37 cellular contexts compared by ENCODE assay signal in genomic region chr19:56701895-56702294, GRCh38. TPM values are rescaled to one million over a fixed set of nuclear protein-coding genes. Genes with fewer than 3 reads are reported as not detected.
"Had no signal": no experiment of that assay in that cellular context is flagged by ENCODE, and none has a peak within 500 bp of the region (broad histone marks: within the 10 kb centered on the region; RNA-seq: fewer than 3 reads in every experiment).

No MANE protein-coding gene starts in this region.

- DNase-seq: activated effector memory CD4-positive, alpha-beta T cell treated with anti-CD3 and anti-CD28 coated beads, Interleukin-2, amount 50 U/mL, for 16 hours; activated effector memory CD4-positive, alpha-beta T cell treated with Interleukin-2 at 50 U/mL for 16 hours; activated gamma-delta T cell; activated gamma-delta T cell treated with Interleukin-2 at 50 U/mL for 16 hours; activated naive CD4-positive, alpha-beta T cell; activated naive CD4-positive, alpha-beta T cell treated with anti-CD3 and anti-CD28 coated beads for 36 hours; activated naive CD4-positive, alpha-beta T cell treated with anti-CD3 and anti-CD28 coated beads, Interleukin-2, amount 10 ng/mL, durations not matched to agents 7 days and 5 days; activated naive CD4-positive, alpha-beta T cell treated with anti-CD3 and anti-CD28 coated beads, Interleukin-2, amount 50 U/mL, for 16 hours; activated naive CD4-positive, alpha-beta T cell treated with Interleukin-2 at 50 U/mL for 16 hours; activated naive CD8-positive, alpha-beta T cell treated with anti-CD3 and anti-CD28 coated beads for 36 hours; activated naive CD8-positive, alpha-beta T cell treated with anti-CD3 and anti-CD28 coated beads, Interleukin-2, amount 10 ng/mL, durations not matched to agents 7 days and 5 days; activated naive CD8-positive, alpha-beta T cell treated with anti-CD3 and anti-CD28 coated beads, Interleukin-2, amount 50 U/mL, for 24 hours; activated T-cell treated with anti-CD3 and anti-CD28 coated beads, Interleukin-2, amount 50 U/mL, for 4 hours; activated T-cell treated with anti-CD3 and anti-CD28 coated beads, Interleukin-2, amount 50 U/mL, for 48 hours; activated T-cell treated with anti-CD3 and anti-CD28 coated beads, Interleukin-2, amount 50 U/mL, for 72 hours; adrenal gland; amniotic stem cell; amygdala; anterior cingulate cortex; aorta; body of pancreas; brain microvascular endothelial cell; caudate nucleus; central memory CD4-positive, alpha-beta T cell; cerebellar nuclear complex had no signal

- H3K27me3 ChIP-seq: adrenal gland, ascending aorta, body of pancreas, brain microvascular endothelial cell, breast epithelium, cardiac muscle cell had no signal

- H3K36me3 ChIP-seq: adrenal gland, ascending aorta, brain microvascular endothelial cell, breast epithelium, cardiac muscle cell had no signal

- H3K9me3 ChIP-seq: adrenal gland, body of pancreas had no signal

- H3K4me1 ChIP-seq: adrenal gland, ascending aorta, body of pancreas, breast epithelium had no signal

- H3K27ac ChIP-seq: adrenal gland, ascending aorta, body of pancreas, brain microvascular endothelial cell, breast epithelium, cardiac muscle cell had no signal

- ATAC-seq: activated naive CD4-positive, alpha-beta T cell treated with anti-CD3 and anti-CD28 coated beads, Interleukin-2, amount 50 U/mL, for 72 hours; activated naive CD8-positive, alpha-beta T cell treated with anti-CD3 and anti-CD28 coated beads, Interleukin-2, amount 50 U/mL, for 24 hours; activated T-cell treated with anti-CD3 and anti-CD28 coated beads, Interleukin-2, amount 50 U/mL, for 4 hours; activated T-cell treated with anti-CD3 and anti-CD28 coated beads, Interleukin-2, amount 50 U/mL, for 72 hours; activated T-helper 17 cell treated with anti-CD3 and anti-CD28 coated beads, Interleukin-2, amount 50 U/mL, for 72 hours; body of pancreas had no signal

- FAIRE-seq: astrocyte, bronchial epithelial cell, colon had no signal

- H3K4me3 ChIP-seq: adrenal gland, ascending aorta, body of pancreas, breast epithelium, cardiac muscle cell had no signal

RNA-seq across cellular contexts. Expression of gene ZNF835, which starts 30.3 kb away (rescaled TPM):
- total RNA-seq: activated T-helper 1 cell treated with anti-CD3 and anti-CD28 coated beads, Interleukin-12 subunit alpha, Interleukin-12 subunit beta, Interleukin-2, Interleukin-4 antibody, amounts not matched to agents 30 ng/mL and 10 ng/mL and 1 ng/mL, durations not matched to agents 14 hours and 24 hours and 36 hours; astrocyte; chondrocyte had no signal
- polyA plus RNA-seq: cardiac muscle cell had no signal

RNA-seq across cellular contexts. Expression of gene SMIM17, which starts 58.9 kb away (rescaled TPM):
- total RNA-seq: activated naive CD4-positive, alpha-beta T cell treated with anti-CD3 and anti-CD28 coated beads for 36 hours; activated naive CD8-positive, alpha-beta T cell treated with anti-CD3 and anti-CD28 coated beads for 36 hours; activated T-cell treated with anti-CD3 and anti-CD28 coated beads, Interleukin-2, amount 50 U/mL, for 4 hours; activated T-helper 17 cell treated with anti-CD3 and anti-CD28 coated beads, Interleukin-2, amount 50 U/mL, for 72 hours; activated T-helper 2 cell treated with anti-CD3 and anti-CD28 coated beads, Interferon-gamma antibody, Interleukin-2, Interleukin-4, amounts not matched to agents 10 μg/mL and 5 μg/mL and 100 μg/mL, durations not matched to agents 14 hours and 24 hours and 36 hours; ascending aorta; body of pancreas; bronchial epithelial cell; cardiac septum had no signal
